ENCODE assay signal across 11 cellular contexts in the genomic region with DNA sequence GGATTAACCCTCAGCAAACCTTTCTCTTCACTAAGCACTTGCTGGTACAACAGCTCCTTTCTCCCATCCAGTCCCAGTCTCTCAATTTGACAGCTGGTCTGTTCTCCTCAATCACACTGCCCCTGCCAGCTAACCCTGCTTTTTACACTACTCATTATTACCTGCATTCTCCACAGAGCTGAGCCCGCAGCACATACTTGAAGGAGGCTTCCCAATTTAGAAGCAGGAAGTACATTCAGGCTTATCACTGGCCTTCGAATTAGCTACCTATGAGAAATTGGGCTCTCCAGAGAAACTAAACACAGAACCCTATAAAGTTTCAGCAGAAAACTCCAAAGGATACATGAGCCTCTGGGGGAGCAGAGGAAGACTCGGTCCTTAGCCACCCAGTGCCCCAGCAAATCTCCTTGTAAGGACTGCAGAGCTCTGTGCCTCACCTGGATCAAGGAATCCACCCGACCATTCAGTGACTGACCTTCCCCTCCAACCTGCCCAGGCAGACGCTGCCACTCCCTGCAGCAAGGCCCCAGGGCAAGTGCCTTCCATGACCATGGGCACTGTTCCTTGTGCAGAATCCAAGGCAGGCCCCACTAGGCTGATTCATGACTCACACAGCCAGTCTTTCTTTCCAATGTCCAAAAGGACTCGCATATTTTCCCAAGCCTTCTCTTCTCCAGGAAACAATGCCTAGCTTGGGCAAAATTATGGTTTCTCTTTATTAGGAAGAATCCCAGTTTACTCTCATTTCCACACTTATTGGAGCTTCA.
DNase-seq lines count a peak whose midpoint lies in the region; ATAC-seq, FAIRE-seq and TF ChIP-seq lines count a peak whose summit lies in the region.
"Had no signal": no experiment of that assay in that cellular context is flagged by ENCODE, and none has a peak within 500 bp of the region (broad histone marks: within the 10 kb centered on the region; RNA-seq: fewer than 3 reads in every experiment).

No MANE protein-coding gene starts in this region.

- ATAC-seq in HG02938 (IDR thresholded peaks at IDR 0.05; ENCODE audit: unreplicated experiment), result no peak
- ATAC-seq in GM18502 (IDR thresholded peaks at IDR 0.05; ENCODE audit: poor library complexity, unreplicated experiment), result no peak

- H3K9me3 Mint-ChIP-seq in activated naive CD4-positive, alpha-beta T cell treated with anti-CD3 and anti-CD28 coated beads for 36 hours, result no peaks in the 10 kb centered on the region
- no peaks in the 10 kb centered on the region for H3K9me3 Mint-ChIP-seq in activated naive CD4-positive, alpha-beta T cell treated with anti-CD3 and anti-CD28 coated beads, Interleukin-2, amount 10 ng/mL, durations not matched to agents 7 days and 5 days
- no peaks in the 10 kb centered on the region for H3K9me3 Mint-ChIP-seq in endodermal cell

- CTCF ChIA-PET in activated naive CD4-positive, alpha-beta T cell treated with anti-CD3 and anti-CD28 coated beads for 36 hours (lab: Charles Lee), result interaction anchor here (1.2 kb wide), 1 partner anchor 71 kb away, joined by 3 read pairs; no protein-coding TSS in a partner anchor
- CTCF ChIA-PET in activated naive CD4-positive, alpha-beta T cell treated with anti-CD3 and anti-CD28 coated beads, Interleukin-2, amount 10 ng/mL, durations not matched to agents 7 days and 5 days (lab: Charles Lee), result no interaction called here

- intact Hi-C loops in activated naive CD4-positive, alpha-beta T cell treated with anti-CD3 and anti-CD28 coated beads for 36 hours (cut with micrococcal nuclease), result no loop called here

- H3K27me3 ChIP-seq in endodermal cell (ENCODE audit: control insufficient read depth, insufficient read depth, low read length, poor library complexity, severe bottlenecking) (no peaks in the 10 kb centered on the region), small intestine (ENCODE audit: control insufficient read depth in 2 of 2, insufficient read depth in 2 of 2, low read length in 2 of 2) (no peaks in the 10 kb centered on the region)
- H3K27me3 ChIP-seq: neutrophil, SJCRH30 had no signal

- no peak overlapping the region for H3K9ac ChIP-seq in endodermal cell (ENCODE audit: extremely low read depth, low read length, poor library complexity, severe bottlenecking)

- H3K36me3 ChIP-seq in endodermal cell (ENCODE audit: control insufficient read depth, insufficient read depth, low read length), result no peaks in the 10 kb centered on the region
- H3K36me3 ChIP-seq in small intestine (ENCODE audit: control insufficient read depth in 2 of 2, insufficient read depth in 2 of 2, low read length in 2 of 2), result no peaks in the 10 kb centered on the region

- H3K4me3 ChIP-seq in endodermal cell (ENCODE audit: low read length) (no peak overlapping the region), small intestine (ENCODE audit: low read depth in 1 of 2, low read length in 2 of 2) (no peak overlapping the region)
- H3K4me3 ChIP-seq: SJCRH30 had no signal

- H3K4me3 Mint-ChIP-seq in activated naive CD4-positive, alpha-beta T cell treated with anti-CD3 and anti-CD28 coated beads for 36 hours, result no peak overlapping the region
- no peak overlapping the region for H3K4me3 Mint-ChIP-seq in activated naive CD4-positive, alpha-beta T cell treated with anti-CD3 and anti-CD28 coated beads, Interleukin-2, amount 10 ng/mL, durations not matched to agents 7 days and 5 days
- no peak overlapping the region for H3K4me3 Mint-ChIP-seq in endodermal cell

- H3K27ac Mint-ChIP-seq in activated naive CD4-positive, alpha-beta T cell treated with anti-CD3 and anti-CD28 coated beads for 36 hours, result peak overlapping the region; percentile 14
- H3K27ac Mint-ChIP-seq in activated naive CD4-positive, alpha-beta T cell treated with anti-CD3 and anti-CD28 coated beads, Interleukin-2, amount 10 ng/mL, durations not matched to agents 7 days and 5 days, result no peak overlapping the region
- peak overlapping the region; percentile 46 for H3K27ac Mint-ChIP-seq in endodermal cell

- WGBS in endodermal cell (ENCODE audit: insufficient coverage in 1 of 2, insufficient read length in 1 of 2), 2 experiments, result 86 to 90% methylated on average over 6 of the region's 6 CpGs
- WGBS in small intestine, 3 donors, result 74 to 80% (median 77%) methylated on average over 6 of the region's 6 CpGs

- H3K9me3 ChIP-seq in endodermal cell (ENCODE audit: control insufficient read depth, low read length) (no peaks in the 10 kb centered on the region), small intestine (ENCODE audit: control insufficient read depth, low read depth) (no peaks in the 10 kb centered on the region)
- H3K9me3 ChIP-seq: neutrophil, SJCRH30 had no signal

- peaks cover 43% of the 10 kb centered on the region for H3K36me3 Mint-ChIP-seq in activated naive CD4-positive, alpha-beta T cell treated with anti-CD3 and anti-CD28 coated beads for 36 hours (ENCODE audit: low read depth)
- H3K36me3 Mint-ChIP-seq in activated naive CD4-positive, alpha-beta T cell treated with anti-CD3 and anti-CD28 coated beads, Interleukin-2, amount 10 ng/mL, durations not matched to agents 7 days and 5 days, result peaks cover 22% of the 10 kb centered on the region
- no peaks in the 10 kb centered on the region for H3K36me3 Mint-ChIP-seq in endodermal cell (ENCODE audit: low read depth)

- H3K27me3 Mint-ChIP-seq in activated naive CD4-positive, alpha-beta T cell treated with anti-CD3 and anti-CD28 coated beads for 36 hours (ENCODE audit: low read depth), result no peaks in the 10 kb centered on the region
- H3K27me3 Mint-ChIP-seq in activated naive CD4-positive, alpha-beta T cell treated with anti-CD3 and anti-CD28 coated beads, Interleukin-2, amount 10 ng/mL, durations not matched to agents 7 days and 5 days, result no peaks in the 10 kb centered on the region
- H3K27me3 Mint-ChIP-seq in endodermal cell (ENCODE audit: insufficient read depth), result no peaks in the 10 kb centered on the region

- no peaks in the 10 kb centered on the region for H3K4me1 ChIP-seq in endodermal cell (ENCODE audit: control insufficient read depth, insufficient read depth, low read length)
- H3K4me1 ChIP-seq in small intestine (ENCODE audit: control insufficient read depth in 2 of 2, insufficient read depth in 1 of 2, low read depth in 1 of 2, low read length in 1 of 2), result no peaks in the 10 kb centered on the region

- no peak overlapping the region for H3K27ac ChIP-seq in endodermal cell (ENCODE audit: low read depth, low read length)
- no peak overlapping the region for H3K27ac ChIP-seq in small intestine (ENCODE audit: low read depth in 1 of 2, low read length in 1 of 2)
- H3K27ac ChIP-seq: neutrophil, SJCRH30 had no signal

- no peak for TF ChIP-seq CTCF in endodermal cell (conservative IDR thresholded peaks at IDR 0.05)

- FAIRE-seq in small intestine (lab: Jason Lieb, UNC), result no peak

- H3K4me1 Mint-ChIP-seq in activated naive CD4-positive, alpha-beta T cell treated with anti-CD3 and anti-CD28 coated beads for 36 hours (ENCODE audit: low read depth), result peaks cover 77% of the 10 kb centered on the region
- peaks cover 21% of the 10 kb centered on the region for H3K4me1 Mint-ChIP-seq in activated naive CD4-positive, alpha-beta T cell treated with anti-CD3 and anti-CD28 coated beads, Interleukin-2, amount 10 ng/mL, durations not matched to agents 7 days and 5 days
- peaks cover 12% of the 10 kb centered on the region for H3K4me1 Mint-ChIP-seq in endodermal cell

- DNase-seq in activated naive CD4-positive, alpha-beta T cell treated with anti-CD3 and anti-CD28 coated beads for 36 hours, result no peak
- no peak for DNase-seq in activated naive CD4-positive, alpha-beta T cell treated with anti-CD3 and anti-CD28 coated beads, Interleukin-2, amount 10 ng/mL, durations not matched to agents 7 days and 5 days
- DNase-seq in NCI-H69 (lab: John Stamatoyannopoulos, UW) (peak; percentile 61), endodermal cell (no peak), small intestine (peak; percentile 10), retina (no peak)
- DNase-seq: activated gamma-delta T cell treated with Interleukin-2 at 50 U/mL for 16 hours had no signal

Comparison
In these comparisons a context has a peak if more than half of its experiments do, and no peak if none do; other contexts are left out.
1. DNase-seq: peak in NCI-H69 (single experiment) and small intestine (single experiment); none in activated naive CD4-positive, alpha-beta T cell treated with anti-CD3 and anti-CD28 coated beads for 36 hours (single experiment), activated naive CD4-positive, alpha-beta T cell treated with anti-CD3 and anti-CD28 coated beads, Interleukin-2, amount 10 ng/mL, durations not matched to agents 7 days and 5 days (single experiment), endodermal cell (single experiment) and retina (single experiment).